Comparison of ENCODE assay signal across 8 cellular contexts in genomic region chr9:5628530-5629311, GRCh38. TPM values are rescaled to one million over a fixed set of nuclear protein-coding genes. Genes with fewer than 3 reads are reported as not detected.
A peak's percentile ranks its signal among the peaks of the same experiment; 100 is the strongest.
DNase-seq lines count a peak whose midpoint lies in the region; ATAC-seq and TF ChIP-seq lines count a peak whose summit lies in the region.

Gene RIC1 (plus strand): TSS chr9:5629107. CDS start chr9:5629310, 203 bp downstream.

- intact Hi-C loops in mammary epithelial cell (cut with micrococcal nuclease): loop anchor here (1.0 kb wide), 1 partner anchor 87 kb away; no protein-coding TSS in a partner anchor

- H3K27me3 ChIP-seq in mammary epithelial cell (ENCODE audit: insufficient read depth, low read length) (no peaks in the 10 kb centered on the region), iPS-20b (ENCODE audit: insufficient read depth, low read length) (no peaks in the 10 kb centered on the region)

- peak within 1 kb of the TSS; percentile 94 for H2AFZ ChIP-seq in mammary epithelial cell (ENCODE audit: low read depth, low read length)

- no peaks in the 10 kb centered on the region for H4K20me1 ChIP-seq in mammary epithelial cell (ENCODE audit: insufficient read depth, low read length)

- peak; percentile 64 for ATAC-seq in GM18867 (IDR thresholded peaks at IDR 0.05; ENCODE audit: unreplicated experiment)
- peak; percentile 52 for ATAC-seq in HG03103 (IDR thresholded peaks at IDR 0.05; ENCODE audit: low read depth, unreplicated experiment)

- peaks cover 89% of the 10 kb centered on the region for H3K79me2 ChIP-seq in mammary epithelial cell (ENCODE audit: insufficient read depth, low read length)

- DNase-seq in ACHN (peak; percentile 86), NCI-H2196 (lab: John Stamatoyannopoulos, UW; ENCODE audit: unreplicated experiment) (peak; percentile 99), mammary epithelial cell (peak; percentile 92)

- TF ChIP-seq CTCF in WI38 (IDR thresholded peaks at IDR 0.05; ENCODE audit: low read depth, low read length): no peak
- no peak for TF ChIP-seq CTCF in mammary epithelial cell (conservative IDR thresholded peaks at IDR 0.05 in 1 of 2, IDR thresholded peaks at IDR 0.05 in 1 of 2; ENCODE audit: extremely low read depth in 1 of 2, insufficient read depth in 1 of 2, low read depth in 1 of 2, low read length in 2 of 2)

- in situ Hi-C loops in ACHN (cut with HindIII; ENCODE audit: low pct_ligation_motif_present, low pct_unique_long_range_greater_than_20kb, low sequenced_read_pairs): no loop called here
- in situ Hi-C loops in mammary epithelial cell (cut with MboI; ENCODE audit: low sequenced_read_pairs in 2 of 2): no loop called here

- dilution Hi-C loops in mammary epithelial cell (cut with HindIII; ENCODE audit: low sequenced_read_pairs): no loop called here

- H3K4me3 ChIP-seq in WI38 (ENCODE audit: low read depth, low read length) (peak within 1 kb of the TSS; percentile 94), mammary epithelial cell (replicated peaks in 1 of 3; ENCODE audit: insufficient read depth in 1 of 3, low read depth in 2 of 3, low read length in 3 of 3) (peak within 1 kb of the TSS; percentile 65 to 94 (median 84)), iPS-20b (ENCODE audit: low read length) (peak within 1 kb of the TSS; percentile 88), skin epidermis (peak within 1 kb of the TSS; percentile 76 to 100 (median 98))

- H3K9me3 ChIP-seq in mammary epithelial cell (replicated peaks; ENCODE audit: insufficient read depth, low read length) (no peaks in the 10 kb centered on the region), iPS-20b (ENCODE audit: insufficient read depth, low read depth, low read length) (no peaks in the 10 kb centered on the region)

- no TSS peak for BruUV-seq in mammary epithelial cell (replicated peaks; lab: Mats Ljungman, UMichigan)

- no peaks in the 10 kb centered on the region for H3K36me3 ChIP-seq in mammary epithelial cell (ENCODE audit: insufficient read depth, low read length)
- no peaks in the 10 kb centered on the region for H3K36me3 ChIP-seq in iPS-20b (ENCODE audit: insufficient read depth, low read depth, low read length)

- H3K4me2 ChIP-seq in mammary epithelial cell (ENCODE audit: insufficient read depth, low read depth, low read length): peak within 1 kb of the TSS; percentile 83

- CTCF ChIA-PET in mammary epithelial cell (lab: Charles Lee; ENCODE audit: low non-redundant PET): interaction anchor here (0.6 kb wide), 1 partner anchor 441 kb away, joined by 3 read pairs; no protein-coding TSS in a partner anchor

- H3K27ac ChIP-seq in mammary epithelial cell (ENCODE audit: insufficient read depth, low read depth, low read length) (peak within 1 kb of the TSS; percentile 84), iPS-20b (ENCODE audit: low read length) (peak within 1 kb of the TSS; percentile 22), skin epidermis (peak within 1 kb of the TSS; percentile 82 to 99 (median 97))

- 0% methylated on average over 8 of the region's 84 CpGs for WGBS in mammary epithelial cell (ENCODE audit: low coverage, missing lambda C conversion rate)

- H3K4me1 ChIP-seq in mammary epithelial cell (ENCODE audit: insufficient read depth, low read length) (peaks cover 25% of the 10 kb centered on the region), iPS-20b (ENCODE audit: insufficient read depth, low read length) (peaks cover 18% of the 10 kb centered on the region)

- H3K9ac ChIP-seq in mammary epithelial cell (ENCODE audit: insufficient read depth, low read length) (peak within 1 kb of the TSS; percentile 89), iPS-20b (ENCODE audit: low read depth, low read length) (peak within 1 kb of the TSS; percentile 61)

RNA-seq across cellular contexts. Expression of gene RIC1, which starts in this region (rescaled TPM):
- 10 to 100 TPM; 23.0 to 46.3 TPM for total RNA-seq in mammary epithelial cell
- polyA plus RNA-seq in mammary epithelial cell: 13.7 TPM
- polyA minus RNA-seq in mammary epithelial cell: 46.6 TPM

Comparison
In these comparisons a context has a peak if more than half of its experiments do, and no peak if none do; other contexts are left out.
1. Peak in every context shown above with its lines: DNase-seq, ATAC-seq, H3K4me3 ChIP-seq and H3K27ac ChIP-seq.
2. H3K27ac ChIP-seq: peak in every context shown above with its lines; median percentile 97 in skin epidermis; 84 in mammary epithelial cell; 22 in iPS-20b.